Comparison of ENCODE assay signal across 22 cellular contexts in genomic region chr15:65767895-65768294, GRCh38. TPM values are rescaled to one million over a fixed set of nuclear protein-coding genes. Genes with fewer than 3 reads are reported as not detected.
A peak's percentile ranks its signal among the peaks of the same experiment; 100 is the strongest.
DNase-seq lines count a peak whose midpoint lies in the region; ATAC-seq and TF ChIP-seq lines count a peak whose summit lies in the region.
"Had no signal": no experiment of that assay in that cellular context is flagged by ENCODE, and none has a peak within 500 bp of the region (broad histone marks: within the 10 kb centered on the region; RNA-seq: fewer than 3 reads in every experiment).

No MANE protein-coding gene starts in this region.

- no peak overlapping the region for H2AK9ac ChIP-seq in IMR-90 (replicated peaks; ENCODE audit: low read depth, low read length, poor library complexity)

- DNase-seq in activated naive CD4-positive, alpha-beta T cell treated with anti-CD3 and anti-CD28 coated beads, Interleukin-2, amount 50 U/mL, for 72 hours (ENCODE audit: low spot score in 2 of 2), result no peak
- DNase-seq in activated naive CD4-positive, alpha-beta T cell (lab: John Stamatoyannopoulos, UW), result no peak
- DNase-seq in IMR-90 (no peak), RWPE1 (ENCODE audit: low spot score) (no peak), upper lobe of right lung (no peak)
- DNase-seq in activated naive CD8-positive, alpha-beta T cell treated with anti-CD3 and anti-CD28 coated beads for 36 hours, result no peak
- no peak for DNase-seq in stimulated activated naive B cell treated with anti-CD40 and anti-IgM and Interleukin-4, amounts not matched to agents 10 μg/mL and 1 μg/mL and 100 μg/mL, for 72 hours
- DNase-seq: activated CD4-positive, alpha-beta T cell treated with anti-CD3 and anti-CD28 coated beads, Interleukin-2, amount 50 U/mL, for 48 hours; anterior cingulate cortex; dermis blood vessel endothelial cell; DMS79; head of caudate nucleus; NCI-H1436 treated with DMSO at 0.1 percent for 48 hours; NCI-H526 treated with DMSO at 0.1 percent for 48 hours; Right ventricle myocardium superior; stimulated activated CD4-positive, alpha-beta T cell treated with anti-CD3 and anti-CD28 coated beads, Interleukin-1b, Interleukin-23, amount 100 ng/mL, for 48 hours; stomach; SW 1271 had no signal

- no peak for TF ChIP-seq CTCF in IMR-90 (conservative IDR thresholded peaks at IDR 0.05; ENCODE audit: low read depth, low read length)
- no peak for TF ChIP-seq CTCF in RWPE1 (conservative IDR thresholded peaks at IDR 0.05; ENCODE audit: low read depth)
- no peak for TF ChIP-seq CTCF in upper lobe of right lung (IDR thresholded peaks at IDR 0.05)

- TF ChIP-seq RAD21 in IMR-90 (IDR thresholded peaks at IDR 0.05; ENCODE audit: low read length), result no peak

- H3K27ac Mint-ChIP-seq in activated naive CD4-positive, alpha-beta T cell treated with anti-CD3 and anti-CD28 coated beads, Interleukin-2, amount 50 U/mL, for 72 hours, result no peak overlapping the region
- H3K27ac Mint-ChIP-seq in activated naive CD8-positive, alpha-beta T cell treated with anti-CD3 and anti-CD28 coated beads for 36 hours, result peak overlapping the region; percentile 44
- H3K27ac Mint-ChIP-seq in stimulated activated naive B cell treated with anti-CD40 and anti-IgM and Interleukin-4, amounts not matched to agents 10 μg/mL and 1 μg/mL and 100 μg/mL, for 72 hours, result peak overlapping the region; percentile 33
- H3K27ac Mint-ChIP-seq: mesothelial cell of epicardium, type B pancreatic cell had no signal

- H3K4ac ChIP-seq in IMR-90 (ENCODE audit: low read depth, low read length), result peak overlapping the region; percentile 31; the same call in 1 of the 2 replicates

- ATAC-seq in activated naive CD4-positive, alpha-beta T cell treated with anti-CD3 and anti-CD28 coated beads, Interleukin-2, amount 50 U/mL, for 72 hours, result peak; percentile 87 to 94
- ATAC-seq in IMR-90 (ENCODE audit: low read depth) (no peak), GM18505 (IDR thresholded peaks at IDR 0.05; ENCODE audit: unreplicated experiment) (no peak), upper lobe of right lung (no peak)
- no peak for ATAC-seq in stimulated activated naive B cell treated with anti-CD40 and anti-IgM and Interleukin-4, amounts not matched to agents 10 μg/mL and 1 μg/mL and 100 μg/mL, for 72 hours (replicated peaks)

- no peaks in the 10 kb centered on the region for H3K27me3 Mint-ChIP-seq in activated naive CD8-positive, alpha-beta T cell treated with anti-CD3 and anti-CD28 coated beads for 36 hours
- no peaks in the 10 kb centered on the region for H3K27me3 Mint-ChIP-seq in stimulated activated naive B cell treated with anti-CD40 and anti-IgM and Interleukin-4, amounts not matched to agents 10 μg/mL and 1 μg/mL and 100 μg/mL, for 72 hours
- H3K27me3 Mint-ChIP-seq: type B pancreatic cell had no signal

- no peak for TF ChIP-seq POLR2A in IMR-90 (IDR thresholded peaks at IDR 0.05; ENCODE audit: low read depth, low read length)
- no peak for TF ChIP-seq POLR2A in GM18505 (IDR thresholded peaks at IDR 0.05; ENCODE audit: borderline replicate concordance, extremely low read depth, insufficient read depth, insufficient read length)

- H3K18ac ChIP-seq in IMR-90 (ENCODE audit: low read depth, low read length), result 0 out of 2 replicates have a peak overlapping the region, but pooled peaks have one; percentile 75

- CTCF ChIA-PET in IMR-90 (lab: Yijun Ruan, JAX), result interaction anchor here (0.6 kb wide), 1 partner anchor 783 kb away, joined by 3 read pairs; no protein-coding TSS in a partner anchor
- CTCF ChIA-PET in RWPE1 (lab: Yijun Ruan, JAX), result interaction anchor here (0.5 to 1.1 kb wide), 3 partner anchors 52 to 57 kb away, joined by 4 to 5 read pairs (median 4); no protein-coding TSS in a partner anchor

- H3K4me1 ChIP-seq in IMR-90 (ENCODE audit: control insufficient read depth, insufficient read depth, low read length) (peaks cover 10% of the 10 kb centered on the region), upper lobe of right lung (peaks cover 2% of the 10 kb centered on the region)

- peak overlapping the region; percentile 5 for H3K4me3 Mint-ChIP-seq in activated naive CD8-positive, alpha-beta T cell treated with anti-CD3 and anti-CD28 coated beads for 36 hours
- H3K4me3 Mint-ChIP-seq in stimulated activated naive B cell treated with anti-CD40 and anti-IgM and Interleukin-4, amounts not matched to agents 10 μg/mL and 1 μg/mL and 100 μg/mL, for 72 hours, result no peak overlapping the region
- H3K4me3 Mint-ChIP-seq: mesothelial cell of epicardium, type B pancreatic cell had no signal

- H3K36me3 Mint-ChIP-seq in activated naive CD4-positive, alpha-beta T cell treated with anti-CD3 and anti-CD28 coated beads, Interleukin-2, amount 50 U/mL, for 72 hours, result peaks cover 0 to 10% of the 10 kb centered on the region in 2 donors
- H3K36me3 Mint-ChIP-seq in activated naive CD8-positive, alpha-beta T cell treated with anti-CD3 and anti-CD28 coated beads for 36 hours, result peaks cover 41% of the 10 kb centered on the region
- peaks cover 13 to 36% of the 10 kb centered on the region in 2 donors for H3K36me3 Mint-ChIP-seq in stimulated activated naive B cell treated with anti-CD40 and anti-IgM and Interleukin-4, amounts not matched to agents 10 μg/mL and 1 μg/mL and 100 μg/mL, for 72 hours
- H3K36me3 Mint-ChIP-seq: mesothelial cell of epicardium, type B pancreatic cell had no signal

- no peak overlapping the region for H2AFZ ChIP-seq in IMR-90 (replicated peaks; ENCODE audit: low read length, poor library complexity)

- H3K23ac ChIP-seq in IMR-90 (ENCODE audit: low read depth, low read length), result no peak overlapping the region

- POLR2A ChIA-PET in IMR-90 (lab: Charles Lee; ENCODE audit: unreplicated experiment) (no interaction called here), RWPE1 (lab: Yijun Ruan, JAX; ENCODE audit: low non-redundant PET) (no interaction called here)

- H3K27ac ChIP-seq in IMR-90 (ENCODE audit: insufficient read depth, low read length), result peak overlapping the region; percentile 60; the same call in 1 of the 2 replicates
- no peak overlapping the region for H3K27ac ChIP-seq in RWPE1
- no peak overlapping the region for H3K27ac ChIP-seq in upper lobe of right lung
- H3K27ac ChIP-seq: HL-60 had no signal

- no peaks in the 10 kb centered on the region for H3K27me3 ChIP-seq in IMR-90 (ENCODE audit: control insufficient read depth, insufficient read depth, low read length)
- H3K27me3 ChIP-seq in upper lobe of right lung, result no peaks in the 10 kb centered on the region
- H3K27me3 ChIP-seq: stomach had no signal

- no peaks in the 10 kb centered on the region for H3K9me3 Mint-ChIP-seq in activated naive CD4-positive, alpha-beta T cell treated with anti-CD3 and anti-CD28 coated beads, Interleukin-2, amount 50 U/mL, for 72 hours
- peaks cover 6% of the 10 kb centered on the region for H3K9me3 Mint-ChIP-seq in activated naive CD8-positive, alpha-beta T cell treated with anti-CD3 and anti-CD28 coated beads for 36 hours
- no peaks in the 10 kb centered on the region for H3K9me3 Mint-ChIP-seq in stimulated activated naive B cell treated with anti-CD40 and anti-IgM and Interleukin-4, amounts not matched to agents 10 μg/mL and 1 μg/mL and 100 μg/mL, for 72 hours
- H3K9me3 Mint-ChIP-seq: mesothelial cell of epicardium, type B pancreatic cell had no signal

- H3K36me3 ChIP-seq in IMR-90 (ENCODE audit: control insufficient read depth, insufficient read depth, low read length), result no peaks in the 10 kb centered on the region; the same call in 1 of the 2 replicates
- no peaks in the 10 kb centered on the region for H3K36me3 ChIP-seq in upper lobe of right lung
- H3K36me3 ChIP-seq: stomach had no signal

- H3K4me2 ChIP-seq in IMR-90 (ENCODE audit: low read depth, low read length), result no peak overlapping the region

- peaks cover 6% of the 10 kb centered on the region; the same call in 1 of the 2 replicates for H4K20me1 ChIP-seq in IMR-90 (ENCODE audit: insufficient read depth, low read length)

- H3K79me1 ChIP-seq in IMR-90 (ENCODE audit: low read depth in 1 of 2, low read length in 2 of 2), result peaks cover 13 to 36% of the 10 kb centered on the region in 2 experiments; a peak in 3 of 4 replicates

- H3K14ac ChIP-seq in IMR-90 (replicated peaks; ENCODE audit: low read depth, low read length), result no peak overlapping the region

- H3K9me1 ChIP-seq in IMR-90 (ENCODE audit: insufficient read depth, low read length), result peaks cover 2% of the 10 kb centered on the region

- dilution Hi-C loops in IMR-90 (cut with HindIII; ENCODE audit: low sequenced_read_pairs, unreplicated experiment), result no loop called here

- no peak overlapping the region for H3K9ac ChIP-seq in IMR-90 (ENCODE audit: low read depth, low read length)

- peak overlapping the region; percentile 62; the same call in 1 of the 2 replicates for H2AK5ac ChIP-seq in IMR-90 (ENCODE audit: low read depth, low read length)

- BruUV-seq in IMR-90 (replicated peaks; lab: Mats Ljungman, UMichigan), result no TSS peak

- intact Hi-C loops in IMR-90 (cut with micrococcal nuclease) (loop anchor here (1.0 kb wide), 1 partner anchor 9 kb away; no protein-coding TSS in a partner anchor), upper lobe of right lung (cut with DNase I) (no loop called here)

- H3K56ac ChIP-seq in IMR-90 (ENCODE audit: extremely low read depth, insufficient read depth, low read length), result no peak overlapping the region

- no peak overlapping the region for H4K8ac ChIP-seq in IMR-90 (ENCODE audit: low read depth in 2 of 2, low read length in 2 of 2)

- WGBS in IMR-90 (ENCODE audit: extremely low coverage in 2 of 2, insufficient read length in 1 of 2), 2 experiments, result 70% methylated on average over 2 of the region's 8 CpGs; no CpG with 5 or more reads in 1 of the 2 experiments

- H2BK120ac ChIP-seq in IMR-90 (ENCODE audit: low read depth, low read length), result peak overlapping the region; percentile 52

- H2BK20ac ChIP-seq in IMR-90 (ENCODE audit: low read depth, low read length), result no peak overlapping the region

- in situ Hi-C loops in IMR-90 (cut with MboI; ENCODE audit: low sequenced_read_pairs), result no loop called here

- H3K9me3 ChIP-seq in IMR-90 (ENCODE audit: control insufficient read depth, insufficient read depth, low read length), result no peaks in the 10 kb centered on the region
- H3K9me3 ChIP-seq in upper lobe of right lung, result no peaks in the 10 kb centered on the region
- H3K9me3 ChIP-seq: stomach had no signal

- no peak overlapping the region for H3K4me3 ChIP-seq in IMR-90 (ENCODE audit: insufficient read depth, low read depth, low read length)
- no peak overlapping the region for H3K4me3 ChIP-seq in upper lobe of right lung
- H3K4me3 ChIP-seq: stomach had no signal

- no peak overlapping the region for H2BK5ac ChIP-seq in IMR-90 (ENCODE audit: low read depth, low read length, poor library complexity, severe bottlenecking)

- no peak overlapping the region for H4K91ac ChIP-seq in IMR-90 (ENCODE audit: insufficient read depth, low read depth, low read length)

- peak overlapping the region; percentile 91; the same call in 1 of the 3 replicates for H2BK15ac ChIP-seq in IMR-90 (ENCODE audit: low read depth, low read length)

- peak overlapping the region; percentile 80 for H4K5ac ChIP-seq in IMR-90 (ENCODE audit: low read depth, low read length)

- H3K4me1 Mint-ChIP-seq in activated naive CD8-positive, alpha-beta T cell treated with anti-CD3 and anti-CD28 coated beads for 36 hours, result peaks cover 47% of the 10 kb centered on the region
- peaks cover 34 to 54% of the 10 kb centered on the region in 2 donors for H3K4me1 Mint-ChIP-seq in stimulated activated naive B cell treated with anti-CD40 and anti-IgM and Interleukin-4, amounts not matched to agents 10 μg/mL and 1 μg/mL and 100 μg/mL, for 72 hours

RNA-seq across cellular contexts. Expression of gene DENND4A, which starts 24.2 kb away (rescaled TPM):
- total RNA-seq in activated naive CD4-positive, alpha-beta T cell treated with anti-CD3 and anti-CD28 coated beads, Interleukin-2, amount 50 U/mL, for 72 hours, result 10 to 100 TPM; 26.8 to 49.7 TPM
- 17.7 and 18.6 TPM in 2 replicates for total RNA-seq in IMR-90 (2012; rRNA removed)
- polyA plus RNA-seq in IMR-90 (2012; rRNA removed), result 3.2 and 4.1 TPM in 2 replicates
- polyA plus RNA-seq in IMR-90 (2012; cell fraction: cytosol; rRNA removed), result 0.75 and 0.77 TPM in 2 replicates
- polyA plus RNA-seq in IMR-90 (2012; cell fraction: nucleus; rRNA removed; ENCODE audit: low replicate concordance), result 0.83 and 8.7 TPM in 2 replicates
- 10 to 100 TPM; 47.6 to 52.2 TPM for total RNA-seq in activated naive CD8-positive, alpha-beta T cell treated with anti-CD3 and anti-CD28 coated beads for 36 hours
- total RNA-seq in upper lobe of right lung, result 32.5 TPM

Comparison
In these comparisons a context has a peak if more than half of its experiments do, and no peak if none do; other contexts are left out.
1. ATAC-seq: peak in activated naive CD4-positive, alpha-beta T cell treated with anti-CD3 and anti-CD28 coated beads, Interleukin-2, amount 50 U/mL, for 72 hours (2 of 2); none in IMR-90 (single experiment), stimulated activated naive B cell treated with anti-CD40 and anti-IgM and Interleukin-4, amounts not matched to agents 10 μg/mL and 1 μg/mL and 100 μg/mL, for 72 hours (0 of 2), GM18505 (single experiment) and upper lobe of right lung (single experiment).
2. H3K27ac Mint-ChIP-seq: peak in activated naive CD8-positive, alpha-beta T cell treated with anti-CD3 and anti-CD28 coated beads for 36 hours (single experiment) and stimulated activated naive B cell treated with anti-CD40 and anti-IgM and Interleukin-4, amounts not matched to agents 10 μg/mL and 1 μg/mL and 100 μg/mL, for 72 hours (single experiment); none in activated naive CD4-positive, alpha-beta T cell treated with anti-CD3 and anti-CD28 coated beads, Interleukin-2, amount 50 U/mL, for 72 hours (0 of 2).